ENCODE assay signal across 8 cellular contexts in the genomic region with DNA sequence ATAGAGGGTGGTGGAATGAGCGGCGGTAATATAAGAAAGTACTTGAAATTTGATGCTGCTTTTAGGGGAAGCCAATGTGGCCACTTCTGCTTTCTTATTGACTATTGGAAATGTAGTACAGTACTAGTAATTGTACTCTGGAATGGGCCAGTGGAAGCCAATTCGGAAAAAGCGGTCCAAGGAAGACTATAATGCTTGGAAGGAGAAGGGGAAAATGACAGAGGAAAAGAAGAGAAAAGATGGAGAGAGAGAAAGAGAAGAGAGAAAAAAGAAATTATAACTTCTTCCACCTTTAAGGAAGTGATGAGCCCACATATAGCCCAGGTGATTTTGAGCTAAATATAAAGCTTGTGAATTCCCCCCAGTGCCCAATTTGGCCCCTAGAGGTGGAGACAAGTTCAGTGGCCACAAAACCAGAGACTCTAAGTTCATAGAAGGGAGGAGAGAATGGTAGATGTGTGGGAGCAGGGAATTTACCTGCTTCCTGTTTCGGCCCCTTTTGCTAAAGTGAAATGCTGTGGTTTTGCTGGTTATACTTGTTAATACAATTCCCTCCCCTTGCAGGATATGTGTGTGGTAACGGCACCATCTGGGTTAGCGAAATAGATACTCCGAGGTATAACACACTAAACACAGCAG. TPM values are rescaled to one million over a fixed set of nuclear protein-coding genes. Genes with fewer than 3 reads are reported as not detected.
DNase-seq lines count a peak whose midpoint lies in the region; ATAC-seq and TF ChIP-seq lines count a peak whose summit lies in the region.

No MANE protein-coding gene starts in this region.

- H3K9me3 Mint-ChIP-seq in activated naive CD4-positive, alpha-beta T cell treated with anti-CD3 and anti-CD28 coated beads for 36 hours: no peaks in the 10 kb centered on the region
- no peaks in the 10 kb centered on the region for H3K9me3 Mint-ChIP-seq in Calu3 (ENCODE audit: low read depth, unreplicated experiment)

- peak overlapping the region; percentile 33 for H3K4me3 ChIP-seq in GM06990 (replicated peaks; ENCODE audit: low read depth, low read length)

- intact Hi-C loops in activated naive CD4-positive, alpha-beta T cell treated with anti-CD3 and anti-CD28 coated beads for 36 hours (cut with micrococcal nuclease): loop anchor here (1.0 kb wide), 12 partner anchors 17 to 337 kb away; a partner anchor contains a TSS
- intact Hi-C loops in Calu3 (cut with micrococcal nuclease; ENCODE audit: unreplicated experiment): no loop called here

- no peaks in the 10 kb centered on the region for H3K36me3 Mint-ChIP-seq in activated naive CD4-positive, alpha-beta T cell treated with anti-CD3 and anti-CD28 coated beads for 36 hours (ENCODE audit: low read depth)
- no peaks in the 10 kb centered on the region for H3K36me3 Mint-ChIP-seq in Calu3 (ENCODE audit: insufficient read depth, unreplicated experiment)

- BruUV-seq in Calu3 (replicated peaks; lab: Mats Ljungman, UMichigan): no TSS peak

- H3K27ac Mint-ChIP-seq in activated naive CD4-positive, alpha-beta T cell treated with anti-CD3 and anti-CD28 coated beads for 36 hours: peak overlapping the region; percentile 89
- no peak overlapping the region for H3K27ac Mint-ChIP-seq in Calu3 (ENCODE audit: unreplicated experiment)

- H3K4me1 Mint-ChIP-seq in activated naive CD4-positive, alpha-beta T cell treated with anti-CD3 and anti-CD28 coated beads for 36 hours (ENCODE audit: low read depth): peaks cover 74% of the 10 kb centered on the region
- H3K4me1 Mint-ChIP-seq in Calu3 (ENCODE audit: low read depth, unreplicated experiment): peaks cover 9% of the 10 kb centered on the region

- no peak for TF ChIP-seq CTCF in GM06990 (IDR thresholded peaks at IDR 0.05; ENCODE audit: insufficient read depth, low read length, poor library complexity, severe bottlenecking)
- TF ChIP-seq CTCF in Calu3 (IDR thresholded peaks at IDR 0.05; ENCODE audit: unreplicated experiment): no peak

- no peaks in the 10 kb centered on the region for H3K27me3 ChIP-seq in GM06990 (replicated peaks; ENCODE audit: control insufficient read depth, insufficient read depth, low read length)

- no peaks in the 10 kb centered on the region for H3K27me3 Mint-ChIP-seq in activated naive CD4-positive, alpha-beta T cell treated with anti-CD3 and anti-CD28 coated beads for 36 hours (ENCODE audit: low read depth)
- no peaks in the 10 kb centered on the region for H3K27me3 Mint-ChIP-seq in Calu3 (ENCODE audit: unreplicated experiment)

- peak overlapping the region; percentile 49 for H3K4me3 Mint-ChIP-seq in activated naive CD4-positive, alpha-beta T cell treated with anti-CD3 and anti-CD28 coated beads for 36 hours
- H3K4me3 Mint-ChIP-seq in Calu3 (ENCODE audit: low read depth, unreplicated experiment): no peak overlapping the region

- DNase-seq in GM06990 (ENCODE audit: extremely low read depth, insufficient read length) (peak; percentile 75), AG20443 (ENCODE audit: low spot score) (no peak), HPDE6-E6E7 (ENCODE audit: extremely low spot score) (no peak), NCI-H510A treated with DMSO at 0.1 percent for 48 hours (lab: John Stamatoyannopoulos, UW) (no peak), Calu3 (no peak)
- DNase-seq in activated naive CD4-positive, alpha-beta T cell treated with anti-CD3 and anti-CD28 coated beads for 36 hours: peak; percentile 79

- H3K36me3 ChIP-seq in GM06990 (ENCODE audit: control insufficient read depth, insufficient read depth, low read length): no peaks in the 10 kb centered on the region

- CTCF ChIA-PET in activated naive CD4-positive, alpha-beta T cell treated with anti-CD3 and anti-CD28 coated beads for 36 hours (lab: Charles Lee): interaction anchor here (0.8 to 3.1 kb wide), 5 partner anchors 17 to 59 kb away, joined by 3 to 10 read pairs (median 3); no protein-coding TSS in a partner anchor
- CTCF ChIA-PET in Calu3 (lab: Charles Lee): no interaction called here

- peak; percentile 60 for ATAC-seq in GM21381 (IDR thresholded peaks at IDR 0.05; ENCODE audit: unreplicated experiment)
- peak; percentile 58 for ATAC-seq in HG03571 (IDR thresholded peaks at IDR 0.05; ENCODE audit: unreplicated experiment)

RNA-seq across cellular contexts. Expression of a gene that starts 35.7 kb away (rescaled TPM):
- 1 to 10 TPM; 9.1 TPM for total RNA-seq in activated naive CD4-positive, alpha-beta T cell treated with anti-CD3 and anti-CD28 coated beads for 36 hours
- 55.1 and 58.2 TPM in 2 replicates for total RNA-seq in Calu3 (2022)

Comparison
In these comparisons a context has a peak if more than half of its experiments do, and no peak if none do; other contexts are left out.
1. DNase-seq: peak in GM06990 (single experiment) and activated naive CD4-positive, alpha-beta T cell treated with anti-CD3 and anti-CD28 coated beads for 36 hours (single experiment); none in AG20443 (single experiment), HPDE6-E6E7 (single experiment), NCI-H510A treated with DMSO at 0.1 percent for 48 hours (single experiment) and Calu3 (single experiment).